27 cellular contexts compared by ENCODE assay signal in the genomic region with DNA sequence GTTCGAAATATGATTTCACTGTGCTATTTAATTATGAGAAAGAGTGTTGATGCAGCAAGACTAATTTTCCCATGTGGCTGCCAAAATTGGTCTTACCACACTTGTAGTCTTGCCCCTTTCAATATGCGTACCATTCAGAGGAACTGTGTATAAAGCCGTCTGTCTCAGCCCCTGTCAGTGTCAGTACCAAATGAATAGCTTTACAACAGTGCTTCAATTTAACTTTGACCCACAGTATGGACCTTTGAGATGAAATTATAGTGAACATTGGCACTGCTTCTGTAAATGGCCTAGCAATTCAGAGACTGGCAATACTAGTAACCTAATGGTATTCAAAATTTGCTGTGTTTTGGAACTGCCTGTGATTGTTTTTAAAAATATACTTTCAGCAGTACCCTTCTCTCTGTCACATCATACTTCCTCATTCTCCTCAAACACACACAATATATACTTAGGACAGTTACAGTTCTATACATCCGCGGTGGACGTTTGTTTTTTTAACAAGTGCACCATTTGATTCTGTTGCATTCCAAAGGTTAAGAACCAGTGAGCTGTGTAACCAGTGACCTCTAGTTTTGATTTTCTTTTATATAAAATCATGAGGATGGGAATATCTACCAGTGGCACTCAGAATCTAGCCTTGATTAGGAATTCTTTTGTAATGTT.
DNase-seq lines count a peak whose midpoint lies in the region; ATAC-seq and TF ChIP-seq lines count a peak whose summit lies in the region.
"Had no signal": no experiment of that assay in that cellular context is flagged by ENCODE, and none has a peak within 500 bp of the region (broad histone marks: within the 10 kb centered on the region; RNA-seq: fewer than 3 reads in every experiment).

No MANE protein-coding gene starts in this region.

- no peak for TF ChIP-seq EP300 in transverse colon (IDR thresholded peaks at IDR 0.05; ENCODE audit: low read depth)

- H3K9me3 ChIP-seq in OCI-LY3 (ENCODE audit: insufficient read depth, low read length) (peaks cover 4% of the 10 kb centered on the region; the same call in 1 of the 2 replicates), transverse colon (no peaks in the 10 kb centered on the region), GM23248 (ENCODE audit: low read depth) (no peaks in the 10 kb centered on the region)
- H3K9me3 ChIP-seq: BE2C, body of pancreas, tibial nerve had no signal

- TF ChIP-seq POLR2A in transverse colon (IDR thresholded peaks at IDR 0.05): no peak

- H4K20me1 ChIP-seq in OCI-LY3 (ENCODE audit: insufficient read depth, low read length) (no peaks in the 10 kb centered on the region), GM23248 (ENCODE audit: insufficient read depth) (no peaks in the 10 kb centered on the region)

- H3K36me3 Mint-ChIP-seq in activated naive CD4-positive, alpha-beta T cell treated with anti-CD3 and anti-CD28 coated beads, Interleukin-2, amount 50 U/mL, for 24 hours: peaks cover 3% of the 10 kb centered on the region

- no peak overlapping the region for H3K4me3 Mint-ChIP-seq in activated naive CD4-positive, alpha-beta T cell treated with anti-CD3 and anti-CD28 coated beads, Interleukin-2, amount 50 U/mL, for 24 hours
- H3K4me3 Mint-ChIP-seq: activated CD4-positive, alpha-beta memory T cell treated with anti-CD3 and anti-CD28 coated beads, Interleukin-2, amount 10 ng/mL, durations not matched to agents 7 days and 5 days; activated naive CD4-positive, alpha-beta T cell treated with anti-CD3 and anti-CD28 coated beads, Interleukin-2, amount 10 ng/mL, durations not matched to agents 7 days and 5 days; central memory CD8-positive, alpha-beta T cell; dendritic cell treated with granulocyte-macrophage colony-stimulating factor and Interleukin-4, amounts not matched to agents 40 ng/mL and 50 ng/mL, for 4 days; endodermal cell; nephron had no signal

- WGBS in transverse colon (ENCODE audit: low coverage in 1 of 2), 2 donors: 37 to 56% methylated on average over 3 to 6 of the region's 6 CpGs
- 85 to 87% methylated on average over 6 of the region's 6 CpGs for WGBS in GM23248 (ENCODE audit: low coverage in 1 of 2, low lambda C conversion rate in 2 of 2, missing lambda C conversion rate in 2 of 2), 2 experiments

- peak overlapping the region; percentile 63 for H3K27ac Mint-ChIP-seq in activated naive CD4-positive, alpha-beta T cell treated with anti-CD3 and anti-CD28 coated beads, Interleukin-2, amount 50 U/mL, for 24 hours
- H3K27ac Mint-ChIP-seq: activated CD4-positive, alpha-beta memory T cell treated with anti-CD3 and anti-CD28 coated beads, Interleukin-2, amount 10 ng/mL, durations not matched to agents 7 days and 5 days; activated naive CD4-positive, alpha-beta T cell treated with anti-CD3 and anti-CD28 coated beads, Interleukin-2, amount 10 ng/mL, durations not matched to agents 7 days and 5 days; dendritic cell treated with granulocyte-macrophage colony-stimulating factor and Interleukin-4, amounts not matched to agents 40 ng/mL and 50 ng/mL, for 4 days; endodermal cell had no signal

- H2AFZ ChIP-seq in OCI-LY3 (ENCODE audit: low read depth, low read length) (0 out of 2 replicates have a peak overlapping the region, but pooled peaks have one; percentile 21), GM23248 (no peak overlapping the region)

- H3K9me2 ChIP-seq in GM23248 (ENCODE audit: insufficient read depth): no peaks in the 10 kb centered on the region; the same call in 1 of the 2 replicates

- DNase-seq in activated naive CD4-positive, alpha-beta T cell (lab: John Stamatoyannopoulos, UW): no peak
- DNase-seq in NAMALWA (ENCODE audit: low spot score) (peak; percentile 18), transverse colon (no peak), GM23248 (no peak)
- DNase-seq: activated CD4-positive, alpha-beta memory T cell treated with anti-CD3 and anti-CD28 coated beads, Interleukin-2, amount 10 ng/mL, durations not matched to agents 7 days and 5 days; activated naive CD4-positive, alpha-beta T cell treated with anti-CD3 and anti-CD28 coated beads, Interleukin-2, amount 10 ng/mL, durations not matched to agents 7 days and 5 days; BE2C; body of pancreas; DMS79; endodermal cell; glutamatergic neuron; NCI-H1417 treated with DMSO at 0.1 percent for 48 hours; NCI-H524 treated with DMSO at 0.1 percent for 48 hours; OCI-M1; stimulated activated CD4-positive, alpha-beta T cell treated with anti-CD3 and anti-CD28 coated beads, Interleukin-4, amount 100 ng/mL, for 24 hours; T-helper 2 cell had no signal

- no peaks in the 10 kb centered on the region for H3K9me3 Mint-ChIP-seq in activated naive CD4-positive, alpha-beta T cell treated with anti-CD3 and anti-CD28 coated beads, Interleukin-2, amount 50 U/mL, for 24 hours
- H3K9me3 Mint-ChIP-seq: activated CD4-positive, alpha-beta memory T cell treated with anti-CD3 and anti-CD28 coated beads, Interleukin-2, amount 10 ng/mL, durations not matched to agents 7 days and 5 days; activated naive CD4-positive, alpha-beta T cell treated with anti-CD3 and anti-CD28 coated beads, Interleukin-2, amount 10 ng/mL, durations not matched to agents 7 days and 5 days; central memory CD8-positive, alpha-beta T cell; dendritic cell treated with granulocyte-macrophage colony-stimulating factor and Interleukin-4, amounts not matched to agents 40 ng/mL and 50 ng/mL, for 4 days; endodermal cell; nephron had no signal

- H3K4me2 ChIP-seq in OCI-LY3 (ENCODE audit: low read length) (no peak overlapping the region), GM23248 (ENCODE audit: unreplicated experiment) (no peak overlapping the region)

- H3K4me1 ChIP-seq in OCI-LY3 (ENCODE audit: low read length) (no peaks in the 10 kb centered on the region), transverse colon (peaks cover 0 to 18% (median 7%) of the 10 kb centered on the region in 4 donors), GM23248 (ENCODE audit: insufficient read depth) (no peaks in the 10 kb centered on the region)
- H3K4me1 ChIP-seq: BE2C, body of pancreas, tibial nerve had no signal

- H3K36me3 ChIP-seq in OCI-LY3 (replicated peaks; ENCODE audit: low read depth, low read length) (no peaks in the 10 kb centered on the region), transverse colon (no peaks in the 10 kb centered on the region), GM23248 (ENCODE audit: low read depth) (no peaks in the 10 kb centered on the region)
- H3K36me3 ChIP-seq: BE2C, tibial nerve had no signal

- intact Hi-C loops in transverse colon (cut with DNase I; ENCODE audit: low total_unique reads): no loop called here

- no peak for TF ChIP-seq CTCF in OCI-LY3 (IDR thresholded peaks at IDR 0.05; ENCODE audit: low read depth, low read length)
- no peak for TF ChIP-seq CTCF in transverse colon (IDR thresholded peaks at IDR 0.05)

- H3K9ac ChIP-seq in OCI-LY3 (ENCODE audit: low read length) (no peak overlapping the region), GM23248 (no peak overlapping the region)

- H3K27me3 Mint-ChIP-seq in activated naive CD4-positive, alpha-beta T cell treated with anti-CD3 and anti-CD28 coated beads, Interleukin-2, amount 50 U/mL, for 24 hours: no peaks in the 10 kb centered on the region
- H3K27me3 Mint-ChIP-seq: activated CD4-positive, alpha-beta memory T cell treated with anti-CD3 and anti-CD28 coated beads, Interleukin-2, amount 10 ng/mL, durations not matched to agents 7 days and 5 days; activated naive CD4-positive, alpha-beta T cell treated with anti-CD3 and anti-CD28 coated beads, Interleukin-2, amount 10 ng/mL, durations not matched to agents 7 days and 5 days; central memory CD8-positive, alpha-beta T cell; dendritic cell treated with granulocyte-macrophage colony-stimulating factor and Interleukin-4, amounts not matched to agents 40 ng/mL and 50 ng/mL, for 4 days had no signal

- no peak for ATAC-seq in HG03196 (IDR thresholded peaks at IDR 0.05; ENCODE audit: unreplicated experiment)
- ATAC-seq in HG02840 (IDR thresholded peaks at IDR 0.05; ENCODE audit: low FRiP score, unreplicated experiment): no peak
- ATAC-seq: body of pancreas, K562, left lobe of liver had no signal

- no peaks in the 10 kb centered on the region for H3K27me3 ChIP-seq in OCI-LY3 (ENCODE audit: low read depth, low read length)
- H3K27me3 ChIP-seq in transverse colon: no peaks in the 10 kb centered on the region
- no peaks in the 10 kb centered on the region for H3K27me3 ChIP-seq in GM23248 (replicated peaks; ENCODE audit: insufficient read depth)
- H3K27me3 ChIP-seq: BE2C, body of pancreas, tibial nerve had no signal

- H3K4me3 ChIP-seq in OCI-LY3 (ENCODE audit: low read length) (no peak overlapping the region), transverse colon (no peak overlapping the region), GM23248 (no peak overlapping the region)
- H3K4me3 ChIP-seq: body of pancreas, K562, SK-N-MC, tibial nerve had no signal

- in situ Hi-C loops in transverse colon (cut with MboI; ENCODE audit: low pct_ligation_motif_present in 1 of 4, low pct_unique_long_range_greater_than_20kb in 1 of 4, low sequenced_read_pairs in 3 of 4) (no loop called here), GM23248 (cut with MboI) (no loop called here)

- no peaks in the 10 kb centered on the region for H3F3A ChIP-seq in GM23248 (ENCODE audit: insufficient read depth)

- peaks cover 17% of the 10 kb centered on the region for H3K4me1 Mint-ChIP-seq in activated naive CD4-positive, alpha-beta T cell treated with anti-CD3 and anti-CD28 coated beads, Interleukin-2, amount 50 U/mL, for 24 hours
- H3K4me1 Mint-ChIP-seq: activated CD4-positive, alpha-beta memory T cell treated with anti-CD3 and anti-CD28 coated beads, Interleukin-2, amount 10 ng/mL, durations not matched to agents 7 days and 5 days; activated naive CD4-positive, alpha-beta T cell treated with anti-CD3 and anti-CD28 coated beads, Interleukin-2, amount 10 ng/mL, durations not matched to agents 7 days and 5 days; central memory CD8-positive, alpha-beta T cell; nephron had no signal

- no peaks in the 10 kb centered on the region for H3K79me2 ChIP-seq in OCI-LY3 (ENCODE audit: low read length)
- no peaks in the 10 kb centered on the region for H3K79me2 ChIP-seq in GM23248 (ENCODE audit: insufficient read depth)

- H3K27ac ChIP-seq in OCI-LY3 (ENCODE audit: low read length) (no peak overlapping the region), transverse colon (peak overlapping the region in 3 of 4 donors; percentile 27 to 41 (median 36)), GM23248 (no peak overlapping the region)
- H3K27ac ChIP-seq: body of pancreas, SK-N-MC, tibial nerve had no signal

Comparison
In these comparisons a context has a peak if more than half of its experiments do, and no peak if none do; other contexts are left out.
1. H3K27ac ChIP-seq: peak in transverse colon (3 of 4); none in OCI-LY3 (single experiment) and GM23248 (single experiment).